Comparison of ENCODE assay signal across 25 cellular contexts in genomic region chr6:81623106-81623834, GRCh38.
"Had no signal": no experiment of that assay in that cellular context is flagged by ENCODE, and none has a peak within 500 bp of the region (broad histone marks: within the 10 kb centered on the region; RNA-seq: fewer than 3 reads in every experiment).

No MANE protein-coding gene starts in this region.

- ATAC-seq: activated CD4-positive, alpha-beta T cell treated with anti-CD3 and anti-CD28 coated beads for 36 hours; activated T-cell treated with anti-CD3 and anti-CD28 coated beads, Interleukin-2, amount 50 U/mL, for 72 hours; T-cell had no signal

- H3K4me1 Mint-ChIP-seq: activated CD4-positive, alpha-beta memory T cell treated with anti-CD3 and anti-CD28 coated beads, Interleukin-2, amount 10 ng/mL, durations not matched to agents 7 days and 5 days; activated CD4-positive, alpha-beta T cell treated with anti-CD3 and anti-CD28 coated beads for 36 hours; activated naive CD4-positive, alpha-beta T cell treated with anti-CD3 and anti-CD28 coated beads, Interleukin-2, amount 50 U/mL, for 24 hours; brain; IgD-negative memory B cell; T-cell had no signal

- H3K36me3 ChIP-seq: ascending aorta, cardiac muscle cell had no signal

- H3K36me3 Mint-ChIP-seq: brain, IgD-negative memory B cell, T-cell had no signal

- H3K9me3 Mint-ChIP-seq: activated CD4-positive, alpha-beta memory T cell treated with anti-CD3 and anti-CD28 coated beads, Interleukin-2, amount 10 ng/mL, durations not matched to agents 7 days and 5 days; activated naive CD4-positive, alpha-beta T cell treated with anti-CD3 and anti-CD28 coated beads, Interleukin-2, amount 50 U/mL, for 24 hours; brain had no signal

- H3K4me3 ChIP-seq: ascending aorta, cardiac muscle cell, SK-N-MC had no signal

- DNase-seq: activated CD4-positive, alpha-beta memory T cell treated with anti-CD3 and anti-CD28 coated beads, Interleukin-2, amount 10 ng/mL, durations not matched to agents 7 days and 5 days; activated CD4-positive, alpha-beta T cell treated with anti-CD3 and anti-CD28 coated beads for 36 hours; activated CD4-positive, alpha-beta T cell treated with anti-CD3 and anti-CD28 coated beads, Interleukin-2, amount 50 U/mL, for 1 hour; activated T-cell treated with anti-CD3 and anti-CD28 coated beads for 4 hours; activated T-cell treated with anti-CD3 and anti-CD28 coated beads, Interleukin-2, amount 50 U/mL, for 72 hours; amniotic stem cell; KG1; NCI-H1048; NCI-H146; NCI-H1930; NCI-H2171 treated with DMSO at 0.1 percent for 48 hours; NCI-H345; NCI-H510A; NCI-H526 treated with DMSO at 0.1 percent for 48 hours; NCI-H82; T-cell; T-helper 2 cell; T1000 had no signal

- H3K27me3 ChIP-seq: ascending aorta, cardiac muscle cell had no signal

- H3K27me3 Mint-ChIP-seq: activated CD4-positive, alpha-beta memory T cell treated with anti-CD3 and anti-CD28 coated beads, Interleukin-2, amount 10 ng/mL, durations not matched to agents 7 days and 5 days; activated CD4-positive, alpha-beta T cell treated with anti-CD3 and anti-CD28 coated beads for 36 hours; activated naive CD4-positive, alpha-beta T cell treated with anti-CD3 and anti-CD28 coated beads, Interleukin-2, amount 50 U/mL, for 24 hours; brain; IgD-negative memory B cell; T-cell had no signal

- H3K4me3 Mint-ChIP-seq: activated CD4-positive, alpha-beta memory T cell treated with anti-CD3 and anti-CD28 coated beads, Interleukin-2, amount 10 ng/mL, durations not matched to agents 7 days and 5 days; activated CD4-positive, alpha-beta T cell treated with anti-CD3 and anti-CD28 coated beads for 36 hours; activated naive CD4-positive, alpha-beta T cell treated with anti-CD3 and anti-CD28 coated beads, Interleukin-2, amount 50 U/mL, for 24 hours; activated T-cell treated with anti-CD3 and anti-CD28 coated beads, Interleukin-2, amount 50 U/mL, for 72 hours; brain; IgD-negative memory B cell; T-cell had no signal

- H3K4me1 ChIP-seq: ascending aorta had no signal

- FAIRE-seq: TTC549 had no signal

- H3K27ac Mint-ChIP-seq: activated CD4-positive, alpha-beta memory T cell treated with anti-CD3 and anti-CD28 coated beads, Interleukin-2, amount 10 ng/mL, durations not matched to agents 7 days and 5 days; activated CD4-positive, alpha-beta T cell treated with anti-CD3 and anti-CD28 coated beads for 36 hours; activated naive CD4-positive, alpha-beta T cell treated with anti-CD3 and anti-CD28 coated beads, Interleukin-2, amount 50 U/mL, for 24 hours; activated T-cell treated with anti-CD3 and anti-CD28 coated beads, Interleukin-2, amount 50 U/mL, for 72 hours; brain; IgD-negative memory B cell; T-cell had no signal
